Comparison of ENCODE assay signal across 8 cellular contexts in genomic region chr9:33289936-33290246, GRCh38. TPM values are rescaled to one million over a fixed set of nuclear protein-coding genes. Genes with fewer than 3 reads are reported as not detected.
DNase-seq lines count a peak whose midpoint lies in the region.

No MANE protein-coding gene starts in this region.

- H3K4me3 Mint-ChIP-seq in activated naive CD4-positive, alpha-beta T cell treated with anti-CD3 and anti-CD28 coated beads for 36 hours = peak overlapping the region; percentile 87
- peak overlapping the region; percentile 95 for H3K4me3 Mint-ChIP-seq in activated naive CD8-positive, alpha-beta T cell

- H3K27me3 ChIP-seq in iPS-20b (ENCODE audit: insufficient read depth, low read length) = no peaks in the 10 kb centered on the region

- peaks cover 28% of the 10 kb centered on the region for H3K36me3 ChIP-seq in iPS-20b (ENCODE audit: insufficient read depth, low read depth, low read length)

- H3K27ac ChIP-seq in iPS-20b (ENCODE audit: low read length) (peak overlapping the region; percentile 90), temporal lobe (ENCODE audit: low read depth, low read length) (peak overlapping the region; percentile 96)

- H3K9me3 ChIP-seq in iPS-20b (ENCODE audit: insufficient read depth, low read depth, low read length) = no peaks in the 10 kb centered on the region

- intact Hi-C loops in activated naive CD4-positive, alpha-beta T cell treated with anti-CD3 and anti-CD28 coated beads for 36 hours (cut with micrococcal nuclease) = loop anchor here (1.0 to 5.0 kb wide), 15 partner anchors 16 to 889 kb away; partner anchors contain the start of genes APTX, B4GALT1, BAG1 and DNAJA1

- H3K9me3 Mint-ChIP-seq in activated naive CD4-positive, alpha-beta T cell treated with anti-CD3 and anti-CD28 coated beads for 36 hours = no peaks in the 10 kb centered on the region
- no peaks in the 10 kb centered on the region for H3K9me3 Mint-ChIP-seq in activated naive CD8-positive, alpha-beta T cell (ENCODE audit: low read depth)

- H3K36me3 Mint-ChIP-seq in activated naive CD4-positive, alpha-beta T cell treated with anti-CD3 and anti-CD28 coated beads for 36 hours (ENCODE audit: low read depth) = peaks cover 26% of the 10 kb centered on the region
- peaks cover 13% of the 10 kb centered on the region for H3K36me3 Mint-ChIP-seq in activated naive CD8-positive, alpha-beta T cell

- no peak for DNase-seq in activated naive CD4-positive, alpha-beta T cell treated with anti-CD3 and anti-CD28 coated beads for 36 hours
- no peak for DNase-seq in activated naive CD4-positive, alpha-beta T cell treated with anti-CD3 and anti-CD28 coated beads, Interleukin-2, amount 50 U/mL, for 16 hours
- DNase-seq in SIG-M5 (lab: John Stamatoyannopoulos, UW) (no peak), NCI-H1048 (lab: John Stamatoyannopoulos, UW) (no peak)
- DNase-seq in stimulated activated CD4-positive, alpha-beta T cell treated with anti-CD3 and anti-CD28 coated beads, Interleukin-4, amount 100 ng/mL, for 1 hour = no peak

- no peaks in the 10 kb centered on the region for H3K4me1 ChIP-seq in iPS-20b (ENCODE audit: insufficient read depth, low read length)

- peak overlapping the region; percentile 99 for H3K27ac Mint-ChIP-seq in activated naive CD4-positive, alpha-beta T cell treated with anti-CD3 and anti-CD28 coated beads for 36 hours
- H3K27ac Mint-ChIP-seq in activated naive CD8-positive, alpha-beta T cell = peak overlapping the region; percentile 100

- CTCF ChIA-PET in activated naive CD4-positive, alpha-beta T cell treated with anti-CD3 and anti-CD28 coated beads for 36 hours (lab: Charles Lee) = interaction anchor here (0.7 to 1.6 kb wide), 6 partner anchors 20 to 85 kb away, joined by 3 to 6 read pairs (median 4); no protein-coding TSS in a partner anchor

- H3K9ac ChIP-seq in iPS-20b (ENCODE audit: low read depth, low read length) = peak overlapping the region; percentile 99

- peak overlapping the region; percentile 97 for H3K4me3 ChIP-seq in iPS-20b (ENCODE audit: low read length)

- H3K4me1 Mint-ChIP-seq in activated naive CD4-positive, alpha-beta T cell treated with anti-CD3 and anti-CD28 coated beads for 36 hours (ENCODE audit: low read depth) = peaks cover 50% of the 10 kb centered on the region
- peaks cover 56% of the 10 kb centered on the region for H3K4me1 Mint-ChIP-seq in activated naive CD8-positive, alpha-beta T cell (ENCODE audit: low read depth)

- H3K27me3 Mint-ChIP-seq in activated naive CD4-positive, alpha-beta T cell treated with anti-CD3 and anti-CD28 coated beads for 36 hours (ENCODE audit: low read depth) = no peaks in the 10 kb centered on the region
- H3K27me3 Mint-ChIP-seq in activated naive CD8-positive, alpha-beta T cell = no peaks in the 10 kb centered on the region

RNA-seq across cellular contexts. Expression of gene NFX1, which starts 0.4 kb away (rescaled TPM):
- 10 to 100 TPM; 32.4 to 32.6 TPM for total RNA-seq in activated naive CD4-positive, alpha-beta T cell treated with anti-CD3 and anti-CD28 coated beads for 36 hours
- total RNA-seq in temporal lobe = 18.4 TPM

RNA-seq across cellular contexts. Expression of gene CHMP5, which starts 25.0 kb away (rescaled TPM):
- total RNA-seq in activated naive CD4-positive, alpha-beta T cell treated with anti-CD3 and anti-CD28 coated beads for 36 hours = 100 to 1,000 TPM; 151 to 162 TPM
- 85.6 TPM for total RNA-seq in temporal lobe

RNA-seq across cellular contexts. Expression of gene BAG1, which starts 25.4 kb away (rescaled TPM):
- total RNA-seq in activated naive CD4-positive, alpha-beta T cell treated with anti-CD3 and anti-CD28 coated beads for 36 hours = 10 to 100 TPM; 38.1 to 40.5 TPM
- 36.6 TPM for total RNA-seq in temporal lobe

RNA-seq across cellular contexts. Expression of gene SPINK4, which starts 49.9 kb away (rescaled TPM):
- total RNA-seq in activated naive CD4-positive, alpha-beta T cell treated with anti-CD3 and anti-CD28 coated beads for 36 hours = not detected
- total RNA-seq in temporal lobe = not detected
